Comparison of ENCODE assay signal across 13 cellular contexts in the genomic region with DNA sequence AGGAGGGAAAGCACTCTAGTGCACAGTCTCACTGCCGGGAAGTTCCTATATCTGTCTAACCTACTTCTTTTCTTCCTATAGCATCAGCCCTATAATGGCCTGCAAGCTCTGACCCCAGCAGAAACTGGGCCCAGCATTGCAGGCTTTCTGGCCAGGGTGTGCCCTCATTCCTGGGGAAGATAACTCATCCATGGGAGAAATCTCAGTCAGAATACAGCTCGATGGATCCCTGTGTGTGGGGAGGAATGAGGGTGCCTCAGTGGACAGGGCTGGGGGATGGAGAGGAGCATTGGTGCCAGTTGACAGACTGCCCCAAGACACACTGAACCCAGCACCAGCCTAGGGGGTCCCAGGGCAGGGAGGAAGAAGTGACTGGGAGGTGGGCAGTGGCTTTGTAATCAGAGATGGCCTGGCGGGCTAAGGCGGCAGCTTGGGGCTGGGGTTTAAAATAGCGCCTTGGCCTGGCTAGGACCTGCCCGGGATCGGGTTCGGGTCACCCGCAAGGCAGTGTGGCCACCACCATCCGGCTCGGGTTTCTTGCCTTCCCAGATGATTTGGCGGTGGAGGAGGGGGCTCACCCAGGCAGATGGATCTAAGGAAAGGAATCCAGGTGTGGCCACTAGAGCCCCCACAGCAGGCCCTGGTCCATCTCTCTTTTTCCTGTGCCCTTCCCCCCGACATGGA. TPM values are rescaled to one million over a fixed set of nuclear protein-coding genes. Genes with fewer than 3 reads are reported as not detected.
DNase-seq lines count a peak whose midpoint lies in the region; ATAC-seq and TF ChIP-seq lines count a peak whose summit lies in the region.
"Had no signal": no experiment of that assay in that cellular context is flagged by ENCODE, and none has a peak within 500 bp of the region (broad histone marks: within the 10 kb centered on the region; RNA-seq: fewer than 3 reads in every experiment).

No MANE protein-coding gene starts in this region.

- H3K9me3 ChIP-seq in mucosa of descending colon: no peaks in the 10 kb centered on the region
- no peaks in the 10 kb centered on the region for H3K9me3 ChIP-seq in stomach
- no peaks in the 10 kb centered on the region for H3K9me3 ChIP-seq in GM23248 (ENCODE audit: low read depth)
- H3K9me3 ChIP-seq: upper lobe of left lung had no signal

- H3K4me3 ChIP-seq in mucosa of descending colon (no peak overlapping the region), stomach (no peak overlapping the region), GM23248 (no peak overlapping the region)
- H3K4me3 ChIP-seq: skin epidermis, upper lobe of left lung had no signal

- WGBS in stomach, 5 donors: 86 to 93% (median 89%) methylated on average over 12 to 13 of the region's 13 CpGs
- 85 to 88% methylated on average over 13 of the region's 13 CpGs for WGBS in GM23248 (ENCODE audit: low coverage in 1 of 2, low lambda C conversion rate in 2 of 2, missing lambda C conversion rate in 2 of 2), 2 experiments

- TF ChIP-seq EP300 in stomach (IDR thresholded peaks at IDR 0.05): no peak

- H2AFZ ChIP-seq in GM23248: no peak overlapping the region

- H3K4me2 ChIP-seq in GM23248 (ENCODE audit: unreplicated experiment): no peak overlapping the region

- H3K79me2 ChIP-seq in GM23248 (ENCODE audit: insufficient read depth): 0 out of 2 replicates have a peak, but pooled peaks cover 6% of the 10 kb centered on the region

- TF ChIP-seq CTCF in mucosa of descending colon (IDR thresholded peaks at IDR 0.05) (no peak), stomach (IDR thresholded peaks at IDR 0.05) (no peak)

- H3K27ac ChIP-seq in stomach (peak overlapping the region in 1 of 5 donors; percentile 28), GM23248 (no peak overlapping the region)

- TF ChIP-seq POLR2A in stomach (IDR thresholded peaks at IDR 0.05): no peak

- H3K36me3 ChIP-seq in mucosa of descending colon (ENCODE audit: low read depth) (no peaks in the 10 kb centered on the region), stomach (no peaks in the 10 kb centered on the region), GM23248 (ENCODE audit: low read depth) (no peaks in the 10 kb centered on the region)
- H3K36me3 ChIP-seq: upper lobe of left lung had no signal

- in situ Hi-C loops in GM23248 (cut with MboI): no loop called here

- peaks cover 0 to 3% (median 0%) of the 10 kb centered on the region in 3 donors for H3K27me3 ChIP-seq in stomach
- H3K27me3 ChIP-seq in GM23248 (replicated peaks; ENCODE audit: insufficient read depth): no peaks in the 10 kb centered on the region
- H3K27me3 ChIP-seq: upper lobe of left lung had no signal

- DNase-seq in activated effector memory CD4-positive, alpha-beta T cell treated with anti-CD3 and anti-CD28 coated beads, Interleukin-2, amount 50 U/mL, for 16 hours: peak; percentile 61
- DNase-seq in activated effector memory CD4-positive, alpha-beta T cell treated with Interleukin-2 at 50 U/mL for 16 hours: no peak
- peak; percentile 52 for DNase-seq in activated CD8-positive, alpha-beta memory T cell treated with anti-CD3 and anti-CD28 coated beads, Interleukin-2, amount 50 U/mL, for 48 hours
- DNase-seq in mucosa of descending colon (peak in 2 of 3 donors; percentile 13 to 50), stomach (peak; percentile 21), SW480 (ENCODE audit: low spot score) (no peak), UCSD-AML1 (lab: John Stamatoyannopoulos, UW; ENCODE audit: unreplicated experiment) (no peak), GM23248 (no peak)
- DNase-seq: Calu3, naive B cell, NCI-H1092, upper lobe of left lung had no signal

- ATAC-seq in mucosa of descending colon: no peak

- H3K4me1 ChIP-seq in mucosa of descending colon (ENCODE audit: low read depth) (peaks cover 54% of the 10 kb centered on the region), stomach (peaks cover 52 to 74% (median 63%) of the 10 kb centered on the region in 4 donors), GM23248 (ENCODE audit: insufficient read depth) (peaks cover 32% of the 10 kb centered on the region)

- H3F3A ChIP-seq in GM23248 (ENCODE audit: insufficient read depth): peaks cover 15% of the 10 kb centered on the region

- intact Hi-C loops in mucosa of descending colon (cut with DNase I, micrococcal nuclease): no loop called here
- intact Hi-C loops in stomach (cut with DNase I; ENCODE audit: low total_unique reads): no loop called here

- H3K9ac ChIP-seq in GM23248: no peak overlapping the region

- no peaks in the 10 kb centered on the region for H4K20me1 ChIP-seq in GM23248 (ENCODE audit: insufficient read depth)

- H3K9me2 ChIP-seq in GM23248 (ENCODE audit: insufficient read depth): no peaks in the 10 kb centered on the region

RNA-seq across cellular contexts. Expression of a gene that starts 7.6 kb away (rescaled TPM):
- 10 to 100 TPM; 28.1 to 31.0 (median 28.3) TPM for total RNA-seq in mucosa of descending colon
- total RNA-seq in stomach: 100 to 1,000 TPM in 1 of 5 donors, 10 to 100 TPM in 4; 25.9 to 101 (median 32.7) TPM
- 10 to 100 TPM; 18.3 to 26.3 (median 22.2) TPM for polyA plus RNA-seq in stomach
- total RNA-seq in GM23248 (2014; rRNA removed; shearing (Covaris generic)): 163 and 168 TPM in 2 replicates
- 81.4 and 83.7 TPM in 2 replicates for polyA plus RNA-seq in GM23248 (2016; fragmentation: Nextera tagmentation; extraction: Ambion mirVana)

Comparison
In these comparisons a context has a peak if more than half of its experiments do, and no peak if none do; other contexts are left out.
1. DNase-seq: peak in activated effector memory CD4-positive, alpha-beta T cell treated with anti-CD3 and anti-CD28 coated beads, Interleukin-2, amount 50 U/mL, for 16 hours (single experiment), activated CD8-positive, alpha-beta memory T cell treated with anti-CD3 and anti-CD28 coated beads, Interleukin-2, amount 50 U/mL, for 48 hours (single experiment), mucosa of descending colon (2 of 3) and stomach (single experiment); none in activated effector memory CD4-positive, alpha-beta T cell treated with Interleukin-2 at 50 U/mL for 16 hours (single experiment), SW480 (single experiment), UCSD-AML1 (single experiment) and GM23248 (single experiment).